Comparison of ENCODE assay signal across 28 cellular contexts in the genomic region with DNA sequence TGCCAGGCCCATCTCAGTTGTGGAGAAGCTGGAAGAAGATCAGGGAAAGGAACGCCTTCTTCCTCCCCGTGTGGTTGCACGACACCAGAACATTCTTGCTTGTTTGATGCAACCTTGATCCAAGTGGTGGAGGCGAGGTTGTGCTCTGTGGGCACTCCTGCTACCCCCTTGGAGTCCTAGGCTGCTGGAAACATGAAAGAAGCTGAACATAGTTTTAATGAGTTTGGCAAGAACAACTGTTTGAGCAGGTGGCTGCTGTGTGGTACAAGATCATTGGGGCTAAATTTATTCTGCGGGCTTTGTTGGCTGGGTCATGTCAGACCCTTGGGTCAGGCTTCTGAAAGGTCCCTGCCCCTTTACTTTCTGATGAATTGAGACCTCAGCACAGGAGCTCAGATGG.
"Had no signal": no experiment of that assay in that cellular context is flagged by ENCODE, and none has a peak within 500 bp of the region (broad histone marks: within the 10 kb centered on the region; RNA-seq: fewer than 3 reads in every experiment).

No MANE protein-coding gene starts in this region.

- H3K27ac Mint-ChIP-seq: activated CD4-positive, alpha-beta memory T cell treated with anti-CD3 and anti-CD28 coated beads, Interleukin-2, amount 10 ng/mL, durations not matched to agents 7 days and 5 days; activated CD4-positive, alpha-beta T cell treated with anti-CD3 and anti-CD28 coated beads, Interleukin-2, amount 10 ng/mL, durations not matched to agents 7 days and 5 days; activated naive CD4-positive, alpha-beta T cell treated with anti-CD3 and anti-CD28 coated beads, Interleukin-2, amount 10 ng/mL, durations not matched to agents 7 days and 5 days; activated naive CD4-positive, alpha-beta T cell treated with anti-CD3 and anti-CD28 coated beads, Interleukin-2, amount 50 U/mL, for 72 hours; activated naive CD8-positive, alpha-beta T cell treated with anti-CD3 and anti-CD28 coated beads, Interleukin-2, amount 10 ng/mL, durations not matched to agents 7 days and 5 days; activated T-cell treated with anti-CD3 and anti-CD28 coated beads, Interleukin-2, amount 50 U/mL, for 24 hours; activated T-cell treated with anti-CD3 and anti-CD28 coated beads, Interleukin-2, amount 50 U/mL, for 72 hours; effector memory CD8-positive, alpha-beta T cell had no signal

- H3K36me3 Mint-ChIP-seq: activated naive CD4-positive, alpha-beta T cell treated with anti-CD3 and anti-CD28 coated beads, Interleukin-2, amount 10 ng/mL, durations not matched to agents 7 days and 5 days; activated naive CD4-positive, alpha-beta T cell treated with anti-CD3 and anti-CD28 coated beads, Interleukin-2, amount 50 U/mL, for 72 hours; activated naive CD8-positive, alpha-beta T cell treated with anti-CD3 and anti-CD28 coated beads, Interleukin-2, amount 10 ng/mL, durations not matched to agents 7 days and 5 days had no signal

- H3K4me1 Mint-ChIP-seq: activated CD4-positive, alpha-beta memory T cell treated with anti-CD3 and anti-CD28 coated beads, Interleukin-2, amount 10 ng/mL, durations not matched to agents 7 days and 5 days; activated CD4-positive, alpha-beta T cell treated with anti-CD3 and anti-CD28 coated beads, Interleukin-2, amount 10 ng/mL, durations not matched to agents 7 days and 5 days; activated naive CD4-positive, alpha-beta T cell treated with anti-CD3 and anti-CD28 coated beads, Interleukin-2, amount 10 ng/mL, durations not matched to agents 7 days and 5 days; activated naive CD8-positive, alpha-beta T cell treated with anti-CD3 and anti-CD28 coated beads, Interleukin-2, amount 10 ng/mL, durations not matched to agents 7 days and 5 days; central memory CD8-positive, alpha-beta T cell had no signal

- H3K36me3 ChIP-seq: ascending aorta, brain microvascular endothelial cell, esophagus muscularis mucosa, gastrocnemius medialis, heart left ventricle had no signal

- H3K9me3 Mint-ChIP-seq: activated CD4-positive, alpha-beta memory T cell treated with anti-CD3 and anti-CD28 coated beads, Interleukin-2, amount 10 ng/mL, durations not matched to agents 7 days and 5 days; activated CD4-positive, alpha-beta T cell treated with anti-CD3 and anti-CD28 coated beads, Interleukin-2, amount 10 ng/mL, durations not matched to agents 7 days and 5 days; activated naive CD4-positive, alpha-beta T cell treated with anti-CD3 and anti-CD28 coated beads, Interleukin-2, amount 10 ng/mL, durations not matched to agents 7 days and 5 days; activated naive CD4-positive, alpha-beta T cell treated with anti-CD3 and anti-CD28 coated beads, Interleukin-2, amount 50 U/mL, for 72 hours; activated naive CD8-positive, alpha-beta T cell treated with anti-CD3 and anti-CD28 coated beads, Interleukin-2, amount 10 ng/mL, durations not matched to agents 7 days and 5 days; activated T-cell treated with anti-CD3 and anti-CD28 coated beads, Interleukin-2, amount 50 U/mL, for 24 hours; activated T-cell treated with anti-CD3 and anti-CD28 coated beads, Interleukin-2, amount 50 U/mL, for 72 hours; central memory CD8-positive, alpha-beta T cell; effector memory CD8-positive, alpha-beta T cell had no signal

- ATAC-seq: activated naive CD4-positive, alpha-beta T cell treated with anti-CD3 and anti-CD28 coated beads, Interleukin-2, amount 50 U/mL, for 72 hours; activated T-cell treated with anti-CD3 and anti-CD28 coated beads, Interleukin-2, amount 50 U/mL, for 72 hours; effector memory CD8-positive, alpha-beta T cell; foreskin keratinocyte; gastrocnemius medialis; heart left ventricle had no signal

- H3K27ac ChIP-seq: ascending aorta, brain microvascular endothelial cell, esophagus muscularis mucosa, foreskin keratinocyte, gastrocnemius medialis, heart left ventricle had no signal

- H3K4me3 Mint-ChIP-seq: activated CD4-positive, alpha-beta memory T cell treated with anti-CD3 and anti-CD28 coated beads, Interleukin-2, amount 10 ng/mL, durations not matched to agents 7 days and 5 days; activated CD4-positive, alpha-beta T cell treated with anti-CD3 and anti-CD28 coated beads, Interleukin-2, amount 10 ng/mL, durations not matched to agents 7 days and 5 days; activated naive CD4-positive, alpha-beta T cell treated with anti-CD3 and anti-CD28 coated beads, Interleukin-2, amount 10 ng/mL, durations not matched to agents 7 days and 5 days; activated naive CD8-positive, alpha-beta T cell treated with anti-CD3 and anti-CD28 coated beads, Interleukin-2, amount 10 ng/mL, durations not matched to agents 7 days and 5 days; activated T-cell treated with anti-CD3 and anti-CD28 coated beads, Interleukin-2, amount 50 U/mL, for 24 hours; activated T-cell treated with anti-CD3 and anti-CD28 coated beads, Interleukin-2, amount 50 U/mL, for 72 hours; central memory CD8-positive, alpha-beta T cell; effector memory CD8-positive, alpha-beta T cell had no signal

- H3K4me1 ChIP-seq: ascending aorta, foreskin keratinocyte, gastrocnemius medialis had no signal

- DNase-seq: activated CD4-positive, alpha-beta memory T cell treated with anti-CD3 and anti-CD28 coated beads, Interleukin-2, amount 10 ng/mL, durations not matched to agents 7 days and 5 days; activated CD4-positive, alpha-beta T cell treated with anti-CD3 and anti-CD28 coated beads for 1 hour; activated CD4-positive, alpha-beta T cell treated with anti-CD3 and anti-CD28 coated beads for 4 hours; activated CD4-positive, alpha-beta T cell treated with anti-CD3 and anti-CD28 coated beads, Interleukin-2, amount 10 ng/mL, durations not matched to agents 7 days and 5 days; activated CD4-positive, alpha-beta T cell treated with anti-CD3 and anti-CD28 coated beads, Interleukin-2, amount 50 U/mL, for 4 hours; activated CD8-positive, alpha-beta memory T cell treated with anti-CD3 and anti-CD28 coated beads, Interleukin-2, amount 50 U/mL, for 48 hours; activated gamma-delta T cell; activated naive CD4-positive, alpha-beta T cell; activated naive CD4-positive, alpha-beta T cell treated with anti-CD3 and anti-CD28 coated beads, Interleukin-2, amount 10 ng/mL, durations not matched to agents 7 days and 5 days; activated naive CD8-positive, alpha-beta T cell treated with anti-CD3 and anti-CD28 coated beads, Interleukin-2, amount 10 ng/mL, durations not matched to agents 7 days and 5 days; activated T-cell treated with anti-CD3 and anti-CD28 coated beads for 4 hours; activated T-cell treated with anti-CD3 and anti-CD28 coated beads, Interleukin-2, amount 50 U/mL, for 24 hours; activated T-cell treated with anti-CD3 and anti-CD28 coated beads, Interleukin-2, amount 50 U/mL, for 72 hours; brain microvascular endothelial cell; cortex of kidney; dermis blood vessel endothelial cell; effector CD4-positive, alpha-beta T cell; effector memory CD8-positive, alpha-beta T cell; erythroblast; foreskin keratinocyte; gastrocnemius medialis; glutamatergic neuron; heart left ventricle; T-helper 2 cell had no signal

- H3K4me3 ChIP-seq: ascending aorta, esophagus muscularis mucosa, gastrocnemius medialis, heart left ventricle had no signal

- H3K9me3 ChIP-seq: ascending aorta, esophagus muscularis mucosa, gastrocnemius medialis, heart left ventricle had no signal
